Comparison of ENCODE assay signal across 8 cellular contexts in the genomic region with DNA sequence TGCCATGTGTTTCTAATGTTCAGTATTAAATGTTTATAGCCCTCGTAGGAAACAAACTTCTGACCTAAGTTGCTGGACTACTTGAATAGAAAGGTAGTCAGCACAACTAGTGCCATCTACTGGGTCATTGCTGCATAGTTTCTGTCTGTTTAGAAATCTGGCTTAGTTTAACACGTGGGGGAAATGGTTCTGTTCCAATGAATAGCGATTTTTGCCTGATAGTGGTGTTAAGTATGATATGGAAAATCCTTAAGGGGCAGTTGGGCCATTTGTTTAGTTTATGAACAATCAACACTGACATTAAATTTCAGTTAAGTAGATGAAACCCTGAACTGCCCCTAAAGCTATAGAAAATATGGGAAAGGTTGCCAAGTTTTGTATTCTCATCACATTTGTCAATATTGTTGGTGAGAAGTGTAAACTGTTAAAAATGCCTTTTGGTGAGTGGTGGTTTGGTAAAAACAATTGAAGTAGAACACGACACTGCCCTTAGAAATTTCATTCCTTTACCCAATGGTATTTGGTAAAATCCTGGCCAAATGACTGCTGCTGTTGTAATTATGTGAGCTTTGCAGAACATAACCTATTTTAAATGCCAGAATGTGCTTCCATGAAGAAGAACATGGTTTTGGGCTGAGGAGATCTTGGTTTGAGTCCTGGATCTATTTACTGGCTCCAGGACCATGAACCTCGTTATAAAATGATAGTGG. TPM values are rescaled to one million over a fixed set of nuclear protein-coding genes. Genes with fewer than 3 reads are reported as not detected.
DNase-seq lines count a peak whose midpoint lies in the region; FAIRE-seq and TF ChIP-seq lines count a peak whose summit lies in the region.

No MANE protein-coding gene starts in this region.

- H3K9ac ChIP-seq in SK-N-MC (ENCODE audit: insufficient read length): no peak overlapping the region

- WGBS in testis, 2 donors: 26 to 28% methylated on average over 5 of the region's 5 CpGs

- no peak for TF ChIP-seq POLR2A in testis (IDR thresholded peaks at IDR 0.05)

- H3K27me3 ChIP-seq in testis: no peaks in the 10 kb centered on the region

- intact Hi-C loops in testis (cut with DNase I; ENCODE audit: low total_unique reads): no loop called here

- TF ChIP-seq CTCF in LNCAP (IDR thresholded peaks at IDR 0.05) (peak; percentile 65), testis (IDR thresholded peaks at IDR 0.05) (peak; percentile 36 to 52 (median 47))

- H3K36me3 ChIP-seq in SK-N-MC (ENCODE audit: insufficient read depth, low read length) (peaks cover 23% of the 10 kb centered on the region), testis (ENCODE audit: low read depth, missing control alignments) (no peaks in the 10 kb centered on the region)

- FAIRE-seq in G401.6 (lab: Jason Lieb, UNC): peak; percentile 99

- H3K9me3 ChIP-seq in SK-N-MC (ENCODE audit: low read depth, low read length): no peaks in the 10 kb centered on the region
- H3K9me3 ChIP-seq in testis: no peaks in the 10 kb centered on the region

- DNase-seq in A172 (ENCODE audit: low spot score) (peak; percentile 87), H4 (ENCODE audit: low spot score) (peak; percentile 77), SK-N-MC (ENCODE audit: low read depth, low spot score) (no peak), kidney tubule cell (ENCODE audit: low spot score) (peak; percentile 78), testis (peak; percentile 69)
- DNase-seq in central memory CD4-positive, alpha-beta T cell: peak; percentile 60

- H3K4me3 ChIP-seq in SK-N-MC (0 out of 2 replicates have a peak overlapping the region, but pooled peaks have one; percentile 17), testis (no peak overlapping the region)

- H3K27ac ChIP-seq in SK-N-MC: no peak overlapping the region
- no peak overlapping the region for H3K27ac ChIP-seq in testis

- H3K4me1 ChIP-seq in testis: peaks cover 16% of the 10 kb centered on the region

RNA-seq across cellular contexts. Expression of a gene that starts 13.2 kb away (rescaled TPM):
- total RNA-seq in A172 (2014; rRNA removed; shearing (Covaris generic)): 44.6 and 53.0 TPM in 2 replicates
- total RNA-seq in H4 (2014; rRNA removed; shearing (Covaris generic)): 17.9 and 19.8 TPM in 2 replicates
- total RNA-seq in testis: 10 to 100 TPM; 65.8 to 67.1 TPM
- 40.6 TPM for polyA plus RNA-seq in testis (ENCODE audit: insufficient read depth, low read depth, low replicate concordance)
